In genomic region chr2:8472545-8473361, GRCh38 we compare ENCODE assay signal across 10 cellular contexts.
DNase-seq lines count a peak whose midpoint lies in the region; ATAC-seq and TF ChIP-seq lines count a peak whose summit lies in the region.
"Had no signal": no experiment of that assay in that cellular context is flagged by ENCODE, and none has a peak within 500 bp of the region (broad histone marks: within the 10 kb centered on the region; RNA-seq: fewer than 3 reads in every experiment).

No MANE protein-coding gene starts in this region.

- H3K4me2 ChIP-seq in hepatocyte = no peak overlapping the region
- H3K4me2 ChIP-seq in Karpas-422 (ENCODE audit: low read depth, low read length, poor library complexity, severe bottlenecking) = no peak overlapping the region

- H3K36me3 ChIP-seq in hepatocyte (replicated peaks; ENCODE audit: insufficient read depth, low read depth) (no peaks in the 10 kb centered on the region), Karpas-422 (ENCODE audit: insufficient read depth, low read length) (no peaks in the 10 kb centered on the region), esophagus squamous epithelium (no peaks in the 10 kb centered on the region)
- H3K36me3 ChIP-seq: thoracic aorta had no signal

- WGBS in hepatocyte (ENCODE audit: low lambda C conversion rate, missing lambda C conversion rate) = 78% methylated on average over 7 of the region's 7 CpGs
- 80 to 85% methylated on average over 5 to 7 of the region's 7 CpGs for WGBS in esophagus squamous epithelium, 2 donors

- H3K9ac ChIP-seq in Karpas-422 (ENCODE audit: low read length) = no peak overlapping the region

- no peak for TF ChIP-seq POLR2A in esophagus squamous epithelium (IDR thresholded peaks at IDR 0.05)

- peak; percentile 82 for DNase-seq in MV-4-11 (lab: John Stamatoyannopoulos, UW)
- no peak for DNase-seq in hepatocyte (ENCODE audit: low spot score)
- DNase-seq in Karpas-422 = no peak
- no peak for DNase-seq in esophagus squamous epithelium (lab: John Stamatoyannopoulos, UW)
- no peak for DNase-seq in kidney glomerular epithelial cell (lab: John Stamatoyannopoulos, UW)
- DNase-seq in sciatic nerve (ENCODE audit: low spot score) = no peak
- DNase-seq: NCI-H510A had no signal

- intact Hi-C loops in esophagus squamous epithelium (cut with DNase I) (no loop called here), sciatic nerve (cut with DNase I) (no loop called here)

- H2AFZ ChIP-seq in hepatocyte = no peak overlapping the region
- H2AFZ ChIP-seq in Karpas-422 (ENCODE audit: low read length) = no peak overlapping the region

- ATAC-seq in GM18508 (IDR thresholded peaks at IDR 0.05; ENCODE audit: insufficient read depth, unreplicated experiment) (peak; percentile 36), GM21723 (IDR thresholded peaks at IDR 0.05; ENCODE audit: unreplicated experiment) (peak; percentile 65), sciatic nerve (no peak)

- TF ChIP-seq CTCF in hepatocyte (IDR thresholded peaks at IDR 0.05; ENCODE audit: poor library complexity) (no peak), esophagus squamous epithelium (IDR thresholded peaks at IDR 0.05) (no peak)

- no peaks in the 10 kb centered on the region for H3K9me3 ChIP-seq in hepatocyte (ENCODE audit: low read depth)
- no peaks in the 10 kb centered on the region for H3K9me3 ChIP-seq in Karpas-422 (ENCODE audit: low read length)
- no peaks in the 10 kb centered on the region for H3K9me3 ChIP-seq in esophagus squamous epithelium
- H3K9me3 ChIP-seq: thoracic aorta had no signal

- H3K27ac ChIP-seq in hepatocyte (peak overlapping the region; percentile 52), Karpas-422 (ENCODE audit: low read length) (no peak overlapping the region), esophagus squamous epithelium (peak overlapping the region in 1 of 4 donors; percentile 13)
- H3K27ac ChIP-seq: thoracic aorta had no signal

- H3K9me2 ChIP-seq in hepatocyte (replicated peaks; ENCODE audit: insufficient read depth) (no peaks in the 10 kb centered on the region), Karpas-422 (replicated peaks; ENCODE audit: insufficient read depth, low read length) (no peaks in the 10 kb centered on the region)

- H3K27me3 ChIP-seq in hepatocyte = no peaks in the 10 kb centered on the region
- no peaks in the 10 kb centered on the region for H3K27me3 ChIP-seq in Karpas-422 (ENCODE audit: low read length)
- no peaks in the 10 kb centered on the region for H3K27me3 ChIP-seq in esophagus squamous epithelium

- H3K79me2 ChIP-seq in hepatocyte (no peaks in the 10 kb centered on the region), Karpas-422 (ENCODE audit: low read length) (no peaks in the 10 kb centered on the region)

- no peaks in the 10 kb centered on the region for H4K20me1 ChIP-seq in hepatocyte (ENCODE audit: insufficient read depth, poor library complexity, severe bottlenecking)
- no peaks in the 10 kb centered on the region for H4K20me1 ChIP-seq in Karpas-422 (ENCODE audit: insufficient read depth, low read depth, low read length)

- no peak overlapping the region for H3K4me3 ChIP-seq in hepatocyte
- no peak overlapping the region for H3K4me3 ChIP-seq in Karpas-422 (ENCODE audit: low read length)
- H3K4me3 ChIP-seq in esophagus squamous epithelium = no peak overlapping the region
- H3K4me3 ChIP-seq: thoracic aorta had no signal

- peaks cover 18% of the 10 kb centered on the region for H3K4me1 ChIP-seq in hepatocyte (ENCODE audit: insufficient read depth)
- H3K4me1 ChIP-seq in Karpas-422 (ENCODE audit: low read length) = peaks cover 40% of the 10 kb centered on the region
- H3K4me1 ChIP-seq in esophagus squamous epithelium = peaks cover 0 to 35% (median 7%) of the 10 kb centered on the region in 3 donors
